Comparison of ENCODE assay signal across 8 cellular contexts in genomic region chr15:69478259-69478687, GRCh38. TPM values are rescaled to one million over a fixed set of nuclear protein-coding genes. Genes with fewer than 3 reads are reported as not detected.
DNase-seq lines count a peak whose midpoint lies in the region; ATAC-seq and TF ChIP-seq lines count a peak whose summit lies in the region.

No MANE protein-coding gene starts in this region.

- no peak for TF ChIP-seq POLR2A in erythroblast (IDR thresholded peaks at IDR 0.05; ENCODE audit: low read length)

- peaks cover 12% of the 10 kb centered on the region for H3K9me3 Mint-ChIP-seq in activated CD4-positive, alpha-beta T cell treated with anti-CD3 and anti-CD28 coated beads, Interleukin-2, amount 10 ng/mL, durations not matched to agents 24 days and 14 days
- H3K9me3 Mint-ChIP-seq in natural killer cell = peaks cover 0 to 3% of the 10 kb centered on the region in 2 donors

- ATAC-seq in Right ventricle myocardium inferior = peak; percentile 35
- peak in 1 of 3 donors; percentile 39 for ATAC-seq in natural killer cell
- ATAC-seq in GM18858 (IDR thresholded peaks at IDR 0.05; ENCODE audit: unreplicated experiment) = no peak
- no peak for ATAC-seq in GM18873 (IDR thresholded peaks at IDR 0.05; ENCODE audit: low FRiP score, unreplicated experiment)

- no peaks in the 10 kb centered on the region for H3K4me1 Mint-ChIP-seq in activated CD4-positive, alpha-beta T cell treated with anti-CD3 and anti-CD28 coated beads, Interleukin-2, amount 10 ng/mL, durations not matched to agents 24 days and 14 days
- peaks cover 28 to 35% of the 10 kb centered on the region in 2 donors for H3K4me1 Mint-ChIP-seq in natural killer cell

- H3K36me3 Mint-ChIP-seq in activated CD4-positive, alpha-beta T cell treated with anti-CD3 and anti-CD28 coated beads, Interleukin-2, amount 10 ng/mL, durations not matched to agents 24 days and 14 days (ENCODE audit: low read depth) = peaks cover 2% of the 10 kb centered on the region
- no peaks in the 10 kb centered on the region for H3K36me3 Mint-ChIP-seq in natural killer cell

- no peak for DNase-seq in Right ventricle myocardium inferior (ENCODE audit: missing footprints)
- no peak for DNase-seq in cardiac septum (ENCODE audit: low spot score)
- peak; percentile 46 for DNase-seq in NCI-H2107 (lab: John Stamatoyannopoulos, UW)
- DNase-seq in activated CD4-positive, alpha-beta T cell treated with anti-CD3 and anti-CD28 coated beads, Interleukin-2, amount 10 ng/mL, durations not matched to agents 24 days and 14 days = peak; percentile 82
- DNase-seq in erythroblast (lab: John Stamatoyannopoulos, UW) = peak; percentile 57 to 74
- DNase-seq in natural killer cell = no peak

- no peak overlapping the region for H3K4me3 Mint-ChIP-seq in activated CD4-positive, alpha-beta T cell treated with anti-CD3 and anti-CD28 coated beads, Interleukin-2, amount 10 ng/mL, durations not matched to agents 24 days and 14 days
- H3K4me3 Mint-ChIP-seq in natural killer cell = no peak overlapping the region

- TF ChIP-seq CTCF in natural killer cell (IDR thresholded peaks at IDR 0.05) = peak; percentile 94

- H3K27me3 Mint-ChIP-seq in activated CD4-positive, alpha-beta T cell treated with anti-CD3 and anti-CD28 coated beads, Interleukin-2, amount 10 ng/mL, durations not matched to agents 24 days and 14 days = peaks cover 19% of the 10 kb centered on the region
- peaks cover 0 to 13% of the 10 kb centered on the region in 2 donors for H3K27me3 Mint-ChIP-seq in natural killer cell (ENCODE audit: low read depth in 2 of 2)

- no peak overlapping the region for H3K27ac Mint-ChIP-seq in activated CD4-positive, alpha-beta T cell treated with anti-CD3 and anti-CD28 coated beads, Interleukin-2, amount 10 ng/mL, durations not matched to agents 24 days and 14 days
- no peak overlapping the region for H3K27ac Mint-ChIP-seq in natural killer cell

- intact Hi-C loops in Right ventricle myocardium inferior (cut with DNase I) (loop anchor here (5.0 to 10.0 kb wide), 5 partner anchors 87 to 989 kb away; partner anchors contain the start of gene TLE3), cardiac septum (cut with DNase I) (loop anchor here (2.0 to 5.0 kb wide), 3 partner anchors 94 to 1011 kb away; no protein-coding TSS in a partner anchor), natural killer cell (cut with micrococcal nuclease) (loop anchor here (5.0 to 10.0 kb wide), 5 partner anchors 47 to 1967 kb away; no protein-coding TSS in a partner anchor)
- intact Hi-C loops in activated CD4-positive, alpha-beta T cell treated with anti-CD3 and anti-CD28 coated beads, Interleukin-2, amount 10 ng/mL, durations not matched to agents 24 days and 14 days (cut with micrococcal nuclease) = loop anchor here (2.0 to 10.0 kb wide), 6 partner anchors 97 to 1334 kb away; no protein-coding TSS in a partner anchor

RNA-seq across cellular contexts. Expression of gene RPLP1, which starts 25.7 kb away (rescaled TPM):
- total RNA-seq in Right ventricle myocardium inferior (1,256 TPM), cardiac septum (1,178 TPM), natural killer cell (1,000 to 10,000 TPM in 1 of 3 donors, 100 to 1,000 TPM in 2; 895 to 1,167 (median 974) TPM)
- 1,827 and 1,829 TPM in 2 replicates for total RNA-seq in activated CD4-positive, alpha-beta T cell treated with anti-CD3 and anti-CD28 coated beads, Interleukin-2, amount 10 ng/mL, durations not matched to agents 24 days and 14 days

Comparison
In these comparisons a context has a peak if more than half of its experiments do, and no peak if none do; other contexts are left out.
1. DNase-seq: peak in NCI-H2107 (single experiment), activated CD4-positive, alpha-beta T cell treated with anti-CD3 and anti-CD28 coated beads, Interleukin-2, amount 10 ng/mL, durations not matched to agents 24 days and 14 days (single experiment) and erythroblast (2 of 2); none in Right ventricle myocardium inferior (single experiment), cardiac septum (single experiment) and natural killer cell (single experiment).